ENCODE assay signal across 22 cellular contexts in the genomic region with DNA sequence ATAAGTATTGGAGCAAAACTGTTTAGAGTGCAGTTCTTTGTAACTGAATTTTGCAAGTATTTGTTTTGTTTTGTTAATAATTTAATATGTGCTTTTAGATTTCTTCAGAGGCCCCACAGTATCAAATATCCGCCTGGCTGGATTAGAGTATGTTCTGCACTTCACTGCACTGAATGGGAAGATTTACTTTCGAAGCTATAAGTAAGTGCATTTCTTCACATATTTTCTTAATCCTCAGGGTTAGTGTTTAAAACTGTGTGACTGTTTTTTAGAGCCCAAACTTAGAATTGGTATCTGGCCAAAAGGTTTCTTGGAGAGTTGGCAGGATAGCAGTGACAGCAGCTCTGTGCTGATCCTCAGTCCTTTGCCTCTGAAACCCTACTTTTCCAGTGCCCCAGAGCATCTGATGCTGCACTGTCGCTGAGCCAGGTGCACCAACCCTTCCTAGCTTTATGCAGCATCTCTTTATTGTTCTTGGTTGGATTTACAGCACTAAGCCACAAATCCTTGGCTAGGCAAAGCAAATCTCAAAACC. TPM values are rescaled to one million over a fixed set of nuclear protein-coding genes. Genes with fewer than 3 reads are reported as not detected.
DNase-seq lines count a peak whose midpoint lies in the region; ATAC-seq and TF ChIP-seq lines count a peak whose summit lies in the region.
"Had no signal": no experiment of that assay in that cellular context is flagged by ENCODE, and none has a peak within 500 bp of the region (broad histone marks: within the 10 kb centered on the region; RNA-seq: fewer than 3 reads in every experiment).

No MANE protein-coding gene starts in this region.

- H3K79me2 ChIP-seq in smooth muscle cell (ENCODE audit: low read depth): no peaks in the 10 kb centered on the region

- no peak overlapping the region for H2AFZ ChIP-seq in smooth muscle cell (ENCODE audit: low read depth)
- H2AFZ ChIP-seq: GM23338 had no signal

- no peaks in the 10 kb centered on the region for H4K20me1 ChIP-seq in smooth muscle cell (ENCODE audit: low read depth)

- no peak for TF ChIP-seq CTCF in heart left ventricle (IDR thresholded peaks at IDR 0.05)
- no peak for TF ChIP-seq CTCF in smooth muscle cell (IDR thresholded peaks at IDR 0.05; ENCODE audit: borderline replicate concordance, insufficient read depth, poor library complexity, severe bottlenecking)

- H3K4me1 ChIP-seq in heart left ventricle (peaks cover 0 to 7% (median 0%) of the 10 kb centered on the region in 12 donors), smooth muscle cell (ENCODE audit: low read depth) (no peaks in the 10 kb centered on the region)
- H3K4me1 ChIP-seq: BE2C, Caco-2 had no signal

- H3K27ac ChIP-seq in heart left ventricle (no peak overlapping the region), smooth muscle cell (ENCODE audit: low read depth) (peak overlapping the region; percentile 40)

- intact Hi-C loops in left ventricle myocardium superior (cut with micrococcal nuclease) (no loop called here), heart left ventricle (cut with DNase I) (loop anchor here in 1 of 10 donors (10.0 kb wide), 1 partner anchor 1029 kb away; no protein-coding TSS in a partner anchor)

- no peak for TF ChIP-seq POLR2A in heart left ventricle (IDR thresholded peaks at IDR 0.05)

- ATAC-seq in left ventricle myocardium superior (peak; percentile 58), heart left ventricle (no peak)
- ATAC-seq: GM23338 had no signal

- H3K9me3 ChIP-seq in heart left ventricle (no peaks in the 10 kb centered on the region), smooth muscle cell (replicated peaks; ENCODE audit: low read depth) (no peaks in the 10 kb centered on the region)
- H3K9me3 ChIP-seq: BE2C, Caco-2 had no signal

- peaks cover 0 to 73% (median 52%) of the 10 kb centered on the region in 9 donors for H3K36me3 ChIP-seq in heart left ventricle
- no peaks in the 10 kb centered on the region for H3K36me3 ChIP-seq in smooth muscle cell (ENCODE audit: low read depth)

- H3K4me2 ChIP-seq in smooth muscle cell: no peak overlapping the region
- H3K4me2 ChIP-seq: GM23338 had no signal

- no peak overlapping the region for H3K9ac ChIP-seq in smooth muscle cell (ENCODE audit: low read depth)

- DNase-seq in left ventricle myocardium superior (no peak), heart left ventricle (no peak), fibroblast of peridontal ligament (ENCODE audit: extremely low read depth) (peak; percentile 8), medulla oblongata (ENCODE audit: extremely low spot score) (peak; percentile 21), smooth muscle cell (lab: John Stamatoyannopoulos, UW; ENCODE audit: unreplicated experiment) (no peak), NCI-H774 (lab: John Stamatoyannopoulos, UW) (no peak), EL (no peak), mucosa of gallbladder (ENCODE audit: low spot score) (no peak)
- DNase-seq: BE2C; Caco-2; CD4-positive, alpha-beta T cell; DMS53; HCEC 1CT; MM.1S; NCI-H1092; NCI-H1436 treated with DMSO at 0.1 percent for 48 hours; NCI-H2029 treated with DMSO at 0.1 percent for 48 hours; NCI-H446 treated with DMSO at 0.1 percent for 48 hours; NCI-H69; NK-92 treated with Interleukin-12 subunit alpha and Interleukin-12 subunit beta, amount 100 ng/mL, for 24 hours; SHP77 treated with DMSO at 0.1 percent for 48 hours had no signal

- no peaks in the 10 kb centered on the region for H3F3A ChIP-seq in smooth muscle cell (ENCODE audit: low read depth)

- H3K27me3 ChIP-seq in heart left ventricle (no peaks in the 10 kb centered on the region), smooth muscle cell (ENCODE audit: low read depth) (no peaks in the 10 kb centered on the region)
- H3K27me3 ChIP-seq: BE2C had no signal

- 82 to 92% (median 90%) methylated on average over 3 of the region's 3 CpGs for WGBS in heart left ventricle, 4 donors
- 65% methylated on average over 3 of the region's 3 CpGs for WGBS in smooth muscle cell (ENCODE audit: low lambda C conversion rate)

- H3K4me3 ChIP-seq in heart left ventricle: no peak overlapping the region
- no peak overlapping the region for H3K4me3 ChIP-seq in smooth muscle cell
- H3K4me3 ChIP-seq: GM23338 had no signal

RNA-seq across cellular contexts. Expression of gene RPF2, which starts 33.9 kb away (rescaled TPM):
- total RNA-seq in left ventricle myocardium superior: 27.3 TPM
- total RNA-seq in heart left ventricle: 10 to 100 TPM; 15.4 to 34.1 (median 22.4) TPM
- 10 to 100 TPM; 24.5 to 38.7 TPM for polyA plus RNA-seq in heart left ventricle
- total RNA-seq in smooth muscle cell: 29.0 and 34.5 TPM in 2 replicates
- polyA plus RNA-seq in smooth muscle cell: 30.5 and 33.8 TPM in 2 replicates
- total RNA-seq in mucosa of gallbladder: 22.8 TPM

RNA-seq across cellular contexts. Expression of gene GTF3C6, which starts 57.2 kb away (rescaled TPM):
- total RNA-seq in left ventricle myocardium superior (116 TPM), heart left ventricle (100 to 1,000 TPM in 7 of 9 donors, 10 to 100 TPM in 2; 55.4 to 133 (median 104) TPM), smooth muscle cell (52.3 and 90.2 TPM in 2 replicates), mucosa of gallbladder (137 TPM)
- polyA plus RNA-seq in heart left ventricle (100 to 1,000 TPM in 1 of 2 donors, 10 to 100 TPM in 1; 90.5 to 154 TPM), smooth muscle cell (88.5 and 102 TPM in 2 replicates)

Comparison
In these comparisons a context has a peak if more than half of its experiments do, and no peak if none do; other contexts are left out.
1. DNase-seq: peak in fibroblast of peridontal ligament (single experiment) and medulla oblongata (single experiment); none in left ventricle myocardium superior (single experiment), heart left ventricle (0 of 5), smooth muscle cell (single experiment), NCI-H774 (single experiment), EL (single experiment) and mucosa of gallbladder (single experiment).